Comparison of ENCODE assay signal across 8 cellular contexts in genomic region chr5:154038604-154039457, GRCh38. TPM values are rescaled to one million over a fixed set of nuclear protein-coding genes. Genes with fewer than 3 reads are reported as not detected.
A peak's percentile ranks its signal among the peaks of the same experiment; 100 is the strongest.
DNase-seq lines count a peak whose midpoint lies in the region; ATAC-seq and TF ChIP-seq lines count a peak whose summit lies in the region.

Gene FAM114A2 (minus strand): TSS chr5:154038910. CDS start chr5:154034953, 3,957 bp downstream.
Gene MFAP3 (plus strand): TSS chr5:154038967. CDS start chr5:154049723, 10,756 bp downstream.

- no peaks in the 10 kb centered on the region for H3K9me3 Mint-ChIP-seq in GM23338
- no peaks in the 10 kb centered on the region for H3K9me3 Mint-ChIP-seq in naive thymus-derived CD4-positive, alpha-beta T cell
- H3K9me3 Mint-ChIP-seq in stimulated activated memory B cell treated with anti-CD40 and anti-IgM and Interleukin-4, amounts not matched to agents 10 μg/mL and 1 μg/mL and 100 μg/mL, for 72 hours, result no peaks in the 10 kb centered on the region

- H3K36me3 ChIP-seq in GM23338 (ENCODE audit: insufficient read depth), result no peaks in the 10 kb centered on the region
- no peaks in the 10 kb centered on the region for H3K36me3 ChIP-seq in fibroblast of lung (ENCODE audit: control insufficient read depth, insufficient read depth, low read length)
- no peaks in the 10 kb centered on the region for H3K36me3 ChIP-seq in naive thymus-derived CD4-positive, alpha-beta T cell (ENCODE audit: control insufficient read depth in 2 of 3, insufficient read depth in 3 of 3, low read length in 3 of 3)

- H3K36me3 Mint-ChIP-seq in GM23338 (ENCODE audit: low read depth), result no peaks in the 10 kb centered on the region
- peaks cover 2 to 20% (median 7%) of the 10 kb centered on the region in 5 donors for H3K36me3 Mint-ChIP-seq in naive thymus-derived CD4-positive, alpha-beta T cell
- H3K36me3 Mint-ChIP-seq in stimulated activated memory B cell treated with anti-CD40 and anti-IgM and Interleukin-4, amounts not matched to agents 10 μg/mL and 1 μg/mL and 100 μg/mL, for 72 hours, result peaks cover 8% of the 10 kb centered on the region

- no peaks in the 10 kb centered on the region for H3K9me2 ChIP-seq in GM23338 (ENCODE audit: insufficient read depth)

- H3K9ac ChIP-seq in fibroblast of lung (ENCODE audit: insufficient read depth, low read length), result peak within 1 kb of the TSS; percentile 83

- no peaks in the 10 kb centered on the region; the same call in 1 of the 2 replicates for H3F3A ChIP-seq in GM23338 (replicated peaks; ENCODE audit: low read depth)

- DNase-seq in EH (ENCODE audit: low read depth) (peak; percentile 88), GM23338 (ENCODE audit: low spot score) (peak; percentile 98), Kasumi-1 (lab: John Stamatoyannopoulos, UW) (peak; percentile 85 to 90), RPMI8226 (peak; percentile 94), fibroblast of lung (ENCODE audit: low read depth in 2 of 2) (peak; percentile 80 to 88)
- DNase-seq in activated T-helper 1 cell treated with anti-CD3 and anti-CD28 coated beads, Interleukin-2, amount 50 U/mL, for 16 hours (ENCODE audit: low read depth in 1 of 2, low spot score in 1 of 2), result peak; percentile 80 to 82
- peak; percentile 74 to 87 (median 84) for DNase-seq in naive thymus-derived CD4-positive, alpha-beta T cell

- CTCF ChIA-PET in naive thymus-derived CD4-positive, alpha-beta T cell (lab: Charles Lee), result interaction anchor here (1.2 to 1.3 kb wide), 2 partner anchors 30 to 158 kb away, joined by 3 read pairs; no protein-coding TSS in a partner anchor

- peaks cover 14% of the 10 kb centered on the region; the same call in 2 of the 3 replicates for H3K4me1 Mint-ChIP-seq in GM23338
- peaks cover 36 to 78% (median 76%) of the 10 kb centered on the region in 7 donors for H3K4me1 Mint-ChIP-seq in naive thymus-derived CD4-positive, alpha-beta T cell
- H3K4me1 Mint-ChIP-seq in stimulated activated memory B cell treated with anti-CD40 and anti-IgM and Interleukin-4, amounts not matched to agents 10 μg/mL and 1 μg/mL and 100 μg/mL, for 72 hours, result peaks cover 30% of the 10 kb centered on the region

- H3K4me2 ChIP-seq in GM23338 (peak within 1 kb of the TSS; percentile 98), fibroblast of lung (ENCODE audit: extremely low read depth, insufficient read depth, low read length) (peak within 1 kb of the TSS; percentile 91)

- H3K79me2 ChIP-seq in GM23338 (replicated peaks; ENCODE audit: insufficient read depth) (peaks cover 23% of the 10 kb centered on the region), fibroblast of lung (ENCODE audit: control insufficient read depth, insufficient read depth, low read length) (peaks cover 26% of the 10 kb centered on the region)

- POLR2A ChIA-PET in naive thymus-derived CD4-positive, alpha-beta T cell (lab: Charles Lee), result interaction anchor here (0.7 to 3.5 kb wide), 11 partner anchors 9 to 719 kb away, joined by 3 to 26 read pairs (median 3); partner anchors contain the start of gene GALNT10

- peak within 1 kb of the TSS; percentile 95 for H3K4me3 Mint-ChIP-seq in GM23338
- peak within 1 kb of the TSS; percentile 91 to 99 (median 98) for H3K4me3 Mint-ChIP-seq in naive thymus-derived CD4-positive, alpha-beta T cell
- H3K4me3 Mint-ChIP-seq in stimulated activated memory B cell treated with anti-CD40 and anti-IgM and Interleukin-4, amounts not matched to agents 10 μg/mL and 1 μg/mL and 100 μg/mL, for 72 hours, result peak within 1 kb of the TSS; percentile 88

- intact Hi-C loops in naive thymus-derived CD4-positive, alpha-beta T cell (cut with micrococcal nuclease), result loop anchor here (1.0 to 2.0 kb wide), 9 partner anchors 33 to 1512 kb away; partner anchors contain the start of genes CNOT8 (in 2 of the 2), GALNT10 (in 2 of the 2), LARP1 (in 2 of the 2) and MRPL22 (in 2 of the 2)

- 0 out of 2 replicates have a peak, but pooled peaks cover 7% of the 10 kb centered on the region for H4K20me1 ChIP-seq in GM23338 (replicated peaks; ENCODE audit: insufficient read depth)
- no peaks in the 10 kb centered on the region for H4K20me1 ChIP-seq in fibroblast of lung (ENCODE audit: control insufficient read depth, extremely low read depth, insufficient read depth, low read length)

- H3K27ac Mint-ChIP-seq in GM23338, result peak within 1 kb of the TSS; percentile 85
- H3K27ac Mint-ChIP-seq in naive thymus-derived CD4-positive, alpha-beta T cell, result peak within 1 kb of the TSS; percentile 96 to 99 (median 97)
- peak within 1 kb of the TSS; percentile 86 for H3K27ac Mint-ChIP-seq in stimulated activated memory B cell treated with anti-CD40 and anti-IgM and Interleukin-4, amounts not matched to agents 10 μg/mL and 1 μg/mL and 100 μg/mL, for 72 hours

- H3K27ac ChIP-seq in GM23338 (ENCODE audit: low read depth) (peak within 1 kb of the TSS; percentile 15), fibroblast of lung (ENCODE audit: insufficient read depth, low read length) (peak within 1 kb of the TSS; percentile 84)
- H3K27ac ChIP-seq in naive thymus-derived CD4-positive, alpha-beta T cell (ENCODE audit: low read depth, low read length), result peak within 1 kb of the TSS; percentile 80

- H3K4me3 ChIP-seq in GM23338 (peak within 1 kb of the TSS; percentile 82), fibroblast of lung (replicated peaks in 1 of 4; ENCODE audit: control extremely low read depth in 1 of 4, insufficient read depth in 1 of 4, low read depth in 3 of 4, low read length in 4 of 4) (peak within 1 kb of the TSS; percentile 53 to 93 (median 74))
- H3K4me3 ChIP-seq in naive thymus-derived CD4-positive, alpha-beta T cell (ENCODE audit: low read length), result peak within 1 kb of the TSS; percentile 93

- peak; percentile 100 for ATAC-seq in GM23338
- ATAC-seq in naive thymus-derived CD4-positive, alpha-beta T cell, result peak; percentile 98
- peak; percentile 100 for ATAC-seq in stimulated activated memory B cell treated with anti-CD40 and anti-IgM and Interleukin-4, amounts not matched to agents 10 μg/mL and 1 μg/mL and 100 μg/mL, for 72 hours

- peak within 1 kb of the TSS; percentile 99 for H2AFZ ChIP-seq in GM23338
- H2AFZ ChIP-seq in fibroblast of lung (ENCODE audit: low read length), result peak within 1 kb of the TSS; percentile 98

- TF ChIP-seq CTCF in GM23338 (conservative IDR thresholded peaks at IDR 0.05; ENCODE audit: low read depth in 2 of 2) (no peak), fibroblast of lung (conservative IDR thresholded peaks at IDR 0.05 in 1 of 2, IDR thresholded peaks at IDR 0.05 in 1 of 2; ENCODE audit: low read depth in 1 of 2, low read length in 2 of 2) (no peak)

- peaks cover 3% of the 10 kb centered on the region for H3K27me3 Mint-ChIP-seq in GM23338 (ENCODE audit: insufficient read depth, low read depth, poor library complexity)
- no peaks in the 10 kb centered on the region for H3K27me3 Mint-ChIP-seq in naive thymus-derived CD4-positive, alpha-beta T cell
- H3K27me3 Mint-ChIP-seq in stimulated activated memory B cell treated with anti-CD40 and anti-IgM and Interleukin-4, amounts not matched to agents 10 μg/mL and 1 μg/mL and 100 μg/mL, for 72 hours, result no peaks in the 10 kb centered on the region

- H3K4me1 ChIP-seq in GM23338 (ENCODE audit: insufficient read depth) (peaks cover 15% of the 10 kb centered on the region), fibroblast of lung (ENCODE audit: control insufficient read depth, extremely low read depth, insufficient read depth, low read length) (peaks cover 2% of the 10 kb centered on the region)
- H3K4me1 ChIP-seq in naive thymus-derived CD4-positive, alpha-beta T cell (ENCODE audit: control insufficient read depth in 2 of 2, insufficient read depth in 2 of 2, low read length in 2 of 2), result peaks cover 11 to 21% of the 10 kb centered on the region in 2 donors

- no peaks in the 10 kb centered on the region for H3K9me3 ChIP-seq in fibroblast of lung (ENCODE audit: control insufficient read depth, insufficient read depth, low read depth, low read length)
- H3K9me3 ChIP-seq in naive thymus-derived CD4-positive, alpha-beta T cell (ENCODE audit: control insufficient read depth in 2 of 3, low read length in 3 of 3), result no peaks in the 10 kb centered on the region

- H3K27me3 ChIP-seq in GM23338 (ENCODE audit: insufficient read depth), result no peaks in the 10 kb centered on the region
- H3K27me3 ChIP-seq in fibroblast of lung (ENCODE audit: control insufficient read depth, insufficient read depth, low read length), result no peaks in the 10 kb centered on the region
- no peaks in the 10 kb centered on the region for H3K27me3 ChIP-seq in naive thymus-derived CD4-positive, alpha-beta T cell (ENCODE audit: control insufficient read depth in 2 of 2, insufficient read depth in 2 of 2, low read length in 2 of 2)

TF ChIP-seq in GM23338, 12 proteins besides CTCF, POLR2A, EP300 and RAD21 (continues in another document):
- TF ChIP-seq ETS1 (IDR thresholded peaks at IDR 0.05) (peak; percentile 91), NANOG (IDR thresholded peaks at IDR 0.05; ENCODE audit: borderline replicate concordance) (0 out of 2 replicates have a peak, but pooled peaks have one; percentile 33), POLR2AphosphoS5 (IDR thresholded peaks at IDR 0.05; ENCODE audit: low read depth) (peak; percentile 94)

RNA-seq across cellular contexts. Expression of gene FAM114A2, which starts in this region (rescaled TPM):
- total RNA-seq in GM23338 (2014; rRNA removed; shearing (Covaris generic)), result 5.8 and 10.5 TPM in 2 replicates
- 4.7 and 4.9 TPM in 2 replicates for polyA plus RNA-seq in GM23338 (2016; fragmentation: Nextera tagmentation; extraction: Ambion mirVana)
- 33.9 and 34.2 TPM in 2 replicates for total RNA-seq in fibroblast of lung
- 23.4 and 28.0 TPM in 2 replicates for polyA plus RNA-seq in fibroblast of lung
- polyA plus RNA-seq in fibroblast of lung (2012), result 20.7 and 24.1 TPM in 2 replicates
- polyA minus RNA-seq in fibroblast of lung (ENCODE audit: low replicate concordance), result 5.9 and 8.2 TPM in 2 replicates
- total RNA-seq in naive thymus-derived CD4-positive, alpha-beta T cell, result 10 to 100 TPM; 26.2 to 53.1 (median 37.1) TPM
- polyA plus RNA-seq in naive thymus-derived CD4-positive, alpha-beta T cell, result 10 to 100 TPM; 23.3 to 26.1 TPM

RNA-seq across cellular contexts. Expression of gene MFAP3, which starts in this region (rescaled TPM):
- total RNA-seq in GM23338 (2014; rRNA removed; shearing (Covaris generic)), result 47.5 and 51.3 TPM in 2 replicates
- polyA plus RNA-seq in GM23338 (2016; fragmentation: Nextera tagmentation; extraction: Ambion mirVana) (1.3 and 2.9 TPM in 2 replicates), fibroblast of lung (37.7 and 62.2 TPM in 2 replicates)
- 63.3 and 65.2 TPM in 2 replicates for total RNA-seq in fibroblast of lung
- 13.7 and 26.0 TPM in 2 replicates for polyA plus RNA-seq in fibroblast of lung (2012)
- polyA minus RNA-seq in fibroblast of lung (ENCODE audit: low replicate concordance), result 6.3 and 26.6 TPM in 2 replicates
- 10 to 100 TPM; 11.1 to 30.6 (median 28.1) TPM for total RNA-seq in naive thymus-derived CD4-positive, alpha-beta T cell
- polyA plus RNA-seq in naive thymus-derived CD4-positive, alpha-beta T cell, result 1 to 10 TPM; 5.6 to 7.3 TPM

Comparison
In these comparisons a context has a peak if more than half of its experiments do, and no peak if none do; other contexts are left out.
1. Peak in every context shown above with its lines: DNase-seq, ATAC-seq, H3K4me3 ChIP-seq and H3K27ac ChIP-seq.
2. H3K27ac ChIP-seq: peak in every context shown above with its lines; median percentile 84 in fibroblast of lung; 80 in naive thymus-derived CD4-positive, alpha-beta T cell; 15 in GM23338.